5 cellular contexts compared by ENCODE assay signal in genomic region chr1:2081326-2081885, GRCh38.
"Had no signal": no experiment of that assay in that cellular context is flagged by ENCODE, and none has a peak within 500 bp of the region (broad histone marks: within the 10 kb centered on the region; RNA-seq: fewer than 3 reads in every experiment).

No MANE protein-coding gene starts in this region.

- H3K4me3 ChIP-seq: GM23338, K562 had no signal

- DNase-seq: H9, HCEC 1CT, IMR-90 had no signal

- ATAC-seq: GM23338, K562 had no signal
